Comparison of ENCODE assay signal across 21 cellular contexts in genomic region chr13:53873558-53873957, GRCh38.
DNase-seq lines count a peak whose midpoint lies in the region; ATAC-seq and TF ChIP-seq lines count a peak whose summit lies in the region.
"Had no signal": no experiment of that assay in that cellular context is flagged by ENCODE, and none has a peak within 500 bp of the region (broad histone marks: within the 10 kb centered on the region; RNA-seq: fewer than 3 reads in every experiment).

No MANE protein-coding gene starts in this region.

- no peak for TF ChIP-seq CTCF in endodermal cell (conservative IDR thresholded peaks at IDR 0.05)

- H3K36me3 ChIP-seq in endodermal cell (ENCODE audit: control insufficient read depth, insufficient read depth, low read length): no peaks in the 10 kb centered on the region
- H3K36me3 ChIP-seq: upper lobe of right lung had no signal

- H3K27ac Mint-ChIP-seq in endodermal cell: no peak overlapping the region
- H3K27ac Mint-ChIP-seq: activated CD4-positive, alpha-beta memory T cell treated with anti-CD3 and anti-CD28 coated beads, Interleukin-2, amount 10 ng/mL, durations not matched to agents 7 days and 5 days; activated naive CD4-positive, alpha-beta T cell treated with anti-CD3 and anti-CD28 coated beads, Interleukin-2, amount 50 U/mL, for 72 hours; activated T-cell treated with anti-CD3 and anti-CD28 coated beads, Interleukin-2, amount 50 U/mL, for 24 hours; CD4-positive, CD25-positive, alpha-beta regulatory T cell; nephron; stimulated activated naive CD8-positive, alpha-beta T cell treated with anti-CD3 and anti-CD28 coated beads, Interleukin-15, amount 100 ng/mL, for 72 hours; T-cell had no signal

- no peaks in the 10 kb centered on the region for H3K9me3 ChIP-seq in endodermal cell (ENCODE audit: control insufficient read depth, low read length)
- H3K9me3 ChIP-seq: upper lobe of right lung had no signal

- no peak overlapping the region for H3K9ac ChIP-seq in endodermal cell (ENCODE audit: extremely low read depth, low read length, poor library complexity, severe bottlenecking)

- no peaks in the 10 kb centered on the region for H3K36me3 Mint-ChIP-seq in endodermal cell (ENCODE audit: low read depth)
- H3K36me3 Mint-ChIP-seq: activated naive CD4-positive, alpha-beta T cell treated with anti-CD3 and anti-CD28 coated beads, Interleukin-2, amount 50 U/mL, for 72 hours; CD4-positive, CD25-positive, alpha-beta regulatory T cell; T-cell had no signal

- H3K4me1 Mint-ChIP-seq in endodermal cell: peaks cover 8% of the 10 kb centered on the region
- H3K4me1 Mint-ChIP-seq: activated CD4-positive, alpha-beta memory T cell treated with anti-CD3 and anti-CD28 coated beads, Interleukin-2, amount 10 ng/mL, durations not matched to agents 7 days and 5 days; CD4-positive, CD25-positive, alpha-beta regulatory T cell; nephron; stimulated activated naive CD8-positive, alpha-beta T cell treated with anti-CD3 and anti-CD28 coated beads, Interleukin-15, amount 100 ng/mL, for 72 hours; T-cell had no signal

- 93 to 98% methylated on average over 6 to 15 of the region's 15 CpGs for WGBS in endodermal cell (ENCODE audit: insufficient coverage in 1 of 2, insufficient read length in 1 of 2), 2 experiments

- peaks cover 12% of the 10 kb centered on the region for H3K27me3 Mint-ChIP-seq in endodermal cell (ENCODE audit: insufficient read depth)
- H3K27me3 Mint-ChIP-seq: activated CD4-positive, alpha-beta memory T cell treated with anti-CD3 and anti-CD28 coated beads, Interleukin-2, amount 10 ng/mL, durations not matched to agents 7 days and 5 days; activated T-cell treated with anti-CD3 and anti-CD28 coated beads, Interleukin-2, amount 50 U/mL, for 24 hours; CD4-positive, CD25-positive, alpha-beta regulatory T cell; stimulated activated naive CD8-positive, alpha-beta T cell treated with anti-CD3 and anti-CD28 coated beads, Interleukin-15, amount 100 ng/mL, for 72 hours; T-cell had no signal

- no peaks in the 10 kb centered on the region for H3K9me3 Mint-ChIP-seq in endodermal cell
- H3K9me3 Mint-ChIP-seq: nephron had no signal

- H3K4me3 Mint-ChIP-seq in endodermal cell: no peak overlapping the region
- H3K4me3 Mint-ChIP-seq: activated CD4-positive, alpha-beta memory T cell treated with anti-CD3 and anti-CD28 coated beads, Interleukin-2, amount 10 ng/mL, durations not matched to agents 7 days and 5 days; activated T-cell treated with anti-CD3 and anti-CD28 coated beads, Interleukin-2, amount 50 U/mL, for 24 hours; CD4-positive, CD25-positive, alpha-beta regulatory T cell; nephron; stimulated activated naive CD8-positive, alpha-beta T cell treated with anti-CD3 and anti-CD28 coated beads, Interleukin-15, amount 100 ng/mL, for 72 hours; T-cell had no signal

- ATAC-seq in HG03196 (IDR thresholded peaks at IDR 0.05; ENCODE audit: unreplicated experiment) (no peak), HG02981 (IDR thresholded peaks at IDR 0.05; ENCODE audit: unreplicated experiment) (no peak), HG03280 (IDR thresholded peaks at IDR 0.05; ENCODE audit: unreplicated experiment) (no peak)
- ATAC-seq: activated naive CD4-positive, alpha-beta T cell treated with anti-CD3 and anti-CD28 coated beads, Interleukin-2, amount 50 U/mL, for 72 hours; K562; stimulated activated naive CD8-positive, alpha-beta T cell treated with anti-CD3 and anti-CD28 coated beads, Interleukin-15, amount 100 ng/mL, for 72 hours; T-cell; upper lobe of right lung had no signal

- no peak overlapping the region for H3K4me3 ChIP-seq in endodermal cell (ENCODE audit: low read length)
- H3K4me3 ChIP-seq: hepatocyte, K562, upper lobe of right lung had no signal

- no peaks in the 10 kb centered on the region for H3K27me3 ChIP-seq in endodermal cell (ENCODE audit: control insufficient read depth, insufficient read depth, low read length, poor library complexity, severe bottlenecking)
- H3K27me3 ChIP-seq: hepatocyte, upper lobe of right lung had no signal

- DNase-seq in DMS153 treated with DMSO at 0.1 percent for 48 hours (lab: John Stamatoyannopoulos, UW; ENCODE audit: unreplicated experiment) (peak; percentile 90), NCI-H1417 (lab: John Stamatoyannopoulos, UW) (peak; percentile 72 to 99 (median 93)), NCI-H2196 (lab: John Stamatoyannopoulos, UW; ENCODE audit: unreplicated experiment) (peak; percentile 28), endodermal cell (peak; percentile 73), caudate nucleus (lab: John Stamatoyannopoulos, UW) (no peak)
- DNase-seq: activated CD4-positive, alpha-beta memory T cell treated with anti-CD3 and anti-CD28 coated beads, Interleukin-2, amount 10 ng/mL, durations not matched to agents 7 days and 5 days; activated T-cell treated with anti-CD3 and anti-CD28 coated beads, Interleukin-2, amount 50 U/mL, for 24 hours; CD4-positive, CD25-positive, alpha-beta regulatory T cell; DND-41; HCEC 1CT; stimulated activated naive CD8-positive, alpha-beta T cell treated with anti-CD3 and anti-CD28 coated beads, Interleukin-15, amount 100 ng/mL, for 72 hours; T-cell; upper lobe of right lung had no signal

- H3K27ac ChIP-seq in endodermal cell (ENCODE audit: low read depth, low read length) (no peak overlapping the region), caudate nucleus (ENCODE audit: low read depth, low read length) (no peak overlapping the region)
- H3K27ac ChIP-seq: hepatocyte, upper lobe of right lung, VCaP had no signal

- H3K4me1 ChIP-seq in endodermal cell (ENCODE audit: control insufficient read depth, insufficient read depth, low read length): peaks cover 9% of the 10 kb centered on the region
- H3K4me1 ChIP-seq: upper lobe of right lung had no signal

Comparison
In these comparisons a context has a peak if more than half of its experiments do, and no peak if none do; other contexts are left out.
1. DNase-seq: peak in DMS153 treated with DMSO at 0.1 percent for 48 hours (single experiment), NCI-H1417 (3 of 3), NCI-H2196 (single experiment) and endodermal cell (single experiment); none in caudate nucleus (0 of 61).